24 cellular contexts compared by ENCODE assay signal in the genomic region with DNA sequence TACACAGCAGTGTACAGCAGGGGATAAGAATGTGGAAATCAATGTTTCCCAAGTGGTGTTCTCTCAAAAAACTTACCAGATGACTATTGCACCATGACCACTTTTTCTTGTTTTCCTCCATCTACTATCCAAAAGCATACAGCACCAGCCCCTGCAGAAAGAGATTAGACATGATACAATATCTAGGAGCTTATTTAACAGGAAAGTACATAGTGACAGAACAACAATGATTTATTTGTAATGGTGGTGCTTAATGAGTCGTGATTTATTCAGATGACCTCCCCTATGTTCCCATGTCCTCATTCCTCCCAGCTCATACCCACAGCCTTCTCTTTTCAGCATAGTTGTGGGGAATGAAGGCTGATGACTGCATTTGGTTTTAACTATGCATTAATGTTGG.
DNase-seq lines count a peak whose midpoint lies in the region; ATAC-seq and TF ChIP-seq lines count a peak whose summit lies in the region.
"Had no signal": no experiment of that assay in that cellular context is flagged by ENCODE, and none has a peak within 500 bp of the region (broad histone marks: within the 10 kb centered on the region; RNA-seq: fewer than 3 reads in every experiment).

No MANE protein-coding gene starts in this region.

- no peaks in the 10 kb centered on the region for H3K27me3 Mint-ChIP-seq in MCF 10A (ENCODE audit: insufficient read depth, unreplicated experiment)
- H3K27me3 Mint-ChIP-seq in activated T-helper 2 cell treated with anti-CD3 and anti-CD28 coated beads, Interferon-gamma antibody, Interleukin-2, Interleukin-4, amounts not matched to agents 10 μg/mL and 5 μg/mL and 100 μg/mL, durations not matched to agents 14 hours and 24 hours and 36 hours (ENCODE audit: low read depth), result no peaks in the 10 kb centered on the region
- H3K27me3 Mint-ChIP-seq: activated naive CD4-positive, alpha-beta T cell treated with anti-CD3 and anti-CD28 coated beads, Interleukin-2, amount 50 U/mL, for 24 hours; T-helper 17 cell had no signal

- H3K9me3 Mint-ChIP-seq in MCF 10A (ENCODE audit: unreplicated experiment), result no peaks in the 10 kb centered on the region
- H3K9me3 Mint-ChIP-seq in activated T-helper 2 cell treated with anti-CD3 and anti-CD28 coated beads, Interferon-gamma antibody, Interleukin-2, Interleukin-4, amounts not matched to agents 10 μg/mL and 5 μg/mL and 100 μg/mL, durations not matched to agents 14 hours and 24 hours and 36 hours, result peaks cover 4% of the 10 kb centered on the region

- ATAC-seq in HG02938 (IDR thresholded peaks at IDR 0.05; ENCODE audit: unreplicated experiment), result no peak
- ATAC-seq: psoas muscle, T-helper 17 cell had no signal

- CTCF ChIA-PET in MCF 10A (lab: Yijun Ruan, JAX), result interaction anchor here (0.6 kb wide), 1 partner anchor 198 kb away, joined by 3 read pairs; no protein-coding TSS in a partner anchor

- no peak for TF ChIP-seq POLR2A in breast epithelium (IDR thresholded peaks at IDR 0.05)

- no TSS peak for BruUV-seq in MCF 10A (replicated peaks; lab: Mats Ljungman, UMichigan)

- no peak overlapping the region for H3K4me3 Mint-ChIP-seq in MCF 10A (ENCODE audit: unreplicated experiment)
- no peak overlapping the region for H3K4me3 Mint-ChIP-seq in activated T-helper 2 cell treated with anti-CD3 and anti-CD28 coated beads, Interferon-gamma antibody, Interleukin-2, Interleukin-4, amounts not matched to agents 10 μg/mL and 5 μg/mL and 100 μg/mL, durations not matched to agents 14 hours and 24 hours and 36 hours (ENCODE audit: low read depth)
- H3K4me3 Mint-ChIP-seq: activated naive CD4-positive, alpha-beta T cell treated with anti-CD3 and anti-CD28 coated beads, Interleukin-2, amount 50 U/mL, for 24 hours; T-helper 17 cell had no signal

- no peaks in the 10 kb centered on the region for H3K4me1 ChIP-seq in breast epithelium
- H3K4me1 ChIP-seq: ascending aorta, psoas muscle, upper lobe of left lung had no signal

- H3K27me3 ChIP-seq in breast epithelium (no peaks in the 10 kb centered on the region), brain microvascular endothelial cell (replicated peaks) (no peaks in the 10 kb centered on the region)
- H3K27me3 ChIP-seq: ascending aorta, upper lobe of left lung had no signal

- H3K36me3 Mint-ChIP-seq in MCF 10A (ENCODE audit: insufficient read depth, unreplicated experiment), result no peaks in the 10 kb centered on the region
- H3K36me3 Mint-ChIP-seq in activated T-helper 2 cell treated with anti-CD3 and anti-CD28 coated beads, Interferon-gamma antibody, Interleukin-2, Interleukin-4, amounts not matched to agents 10 μg/mL and 5 μg/mL and 100 μg/mL, durations not matched to agents 14 hours and 24 hours and 36 hours (ENCODE audit: low read depth), result no peaks in the 10 kb centered on the region
- H3K36me3 Mint-ChIP-seq: activated naive CD4-positive, alpha-beta T cell treated with anti-CD3 and anti-CD28 coated beads, Interleukin-2, amount 50 U/mL, for 24 hours had no signal

- POLR2A ChIA-PET in MCF 10A (lab: Yijun Ruan, JAX), result interaction anchor here (0.7 to 1.2 kb wide), 4 partner anchors 10 to 92 kb away, joined by 3 to 5 read pairs (median 3); no protein-coding TSS in a partner anchor

- DNase-seq in MCF 10A (ENCODE audit: unreplicated experiment), result peak; percentile 16
- DNase-seq in breast epithelium (ENCODE audit: low spot score in 2 of 2), result no peak
- DNase-seq in brain microvascular endothelial cell, result peak; percentile 33
- DNase-seq in foreskin fibroblast, result peak; percentile 88 to 91
- no peak for DNase-seq in anterior cingulate cortex (lab: John Stamatoyannopoulos, UW)
- no peak for DNase-seq in activated T-helper 2 cell treated with anti-CD3 and anti-CD28 coated beads, Interferon-gamma antibody, Interleukin-2, Interleukin-4, amounts not matched to agents 10 μg/mL and 5 μg/mL and 100 μg/mL, durations not matched to agents 14 hours and 24 hours and 36 hours (ENCODE audit: low spot score)
- DNase-seq in NCI-H2171 (lab: John Stamatoyannopoulos, UW), result no peak
- DNase-seq: activated CD4-positive, alpha-beta T cell treated with anti-CD3 and anti-CD28 coated beads for 48 hours; effector CD4-positive, alpha-beta T cell; erythroblast; GF-D8; glutamatergic neuron; kidney; NCI-H1694; NCI-H524 treated with DMSO at 0.1 percent for 48 hours; psoas muscle; stimulated activated CD4-positive, alpha-beta T cell treated with anti-CD3 and anti-CD28 coated beads, Interleukin-2, amount 100 ng/mL, for 24 hours; T-helper 17 cell; upper lobe of left lung had no signal

- peaks cover 6% of the 10 kb centered on the region for H3K4me1 Mint-ChIP-seq in MCF 10A (ENCODE audit: insufficient read depth, unreplicated experiment)
- no peaks in the 10 kb centered on the region for H3K4me1 Mint-ChIP-seq in activated T-helper 2 cell treated with anti-CD3 and anti-CD28 coated beads, Interferon-gamma antibody, Interleukin-2, Interleukin-4, amounts not matched to agents 10 μg/mL and 5 μg/mL and 100 μg/mL, durations not matched to agents 14 hours and 24 hours and 36 hours (ENCODE audit: low read depth)
- H3K4me1 Mint-ChIP-seq: activated naive CD4-positive, alpha-beta T cell treated with anti-CD3 and anti-CD28 coated beads, Interleukin-2, amount 50 U/mL, for 24 hours; T-helper 17 cell had no signal

- no peak overlapping the region for H3K27ac Mint-ChIP-seq in MCF 10A (ENCODE audit: low read depth, unreplicated experiment)
- H3K27ac Mint-ChIP-seq in activated T-helper 2 cell treated with anti-CD3 and anti-CD28 coated beads, Interferon-gamma antibody, Interleukin-2, Interleukin-4, amounts not matched to agents 10 μg/mL and 5 μg/mL and 100 μg/mL, durations not matched to agents 14 hours and 24 hours and 36 hours, result no peak overlapping the region
- H3K27ac Mint-ChIP-seq: activated naive CD4-positive, alpha-beta T cell treated with anti-CD3 and anti-CD28 coated beads, Interleukin-2, amount 50 U/mL, for 24 hours; T-helper 17 cell had no signal

- intact Hi-C loops in MCF 10A (cut with micrococcal nuclease) (no loop called here), breast epithelium (cut with DNase I; ENCODE audit: low total_unique reads) (no loop called here)
- intact Hi-C loops in activated T-helper 2 cell treated with anti-CD3 and anti-CD28 coated beads, Interferon-gamma antibody, Interleukin-2, Interleukin-4, amounts not matched to agents 10 μg/mL and 5 μg/mL and 100 μg/mL, durations not matched to agents 14 hours and 24 hours and 36 hours (cut with micrococcal nuclease), result no loop called here

- no peak for TF ChIP-seq CTCF in MCF 10A (IDR thresholded peaks at IDR 0.05; ENCODE audit: unreplicated experiment)
- TF ChIP-seq CTCF in breast epithelium (IDR thresholded peaks at IDR 0.05), result no peak
- TF ChIP-seq CTCF in brain microvascular endothelial cell (IDR thresholded peaks at IDR 0.05; ENCODE audit: low read depth, low read length, missing control alignments), result no peak
- no peak for TF ChIP-seq CTCF in foreskin fibroblast (IDR thresholded peaks at IDR 0.05; ENCODE audit: low read depth, low read length)

- H3K36me3 ChIP-seq in breast epithelium (peaks cover 4% of the 10 kb centered on the region), brain microvascular endothelial cell (replicated peaks) (no peaks in the 10 kb centered on the region)
- H3K36me3 ChIP-seq: ascending aorta, upper lobe of left lung had no signal

- no peaks in the 10 kb centered on the region for H3K9me3 ChIP-seq in breast epithelium
- H3K9me3 ChIP-seq: ascending aorta, psoas muscle, upper lobe of left lung had no signal

- in situ Hi-C loops in brain microvascular endothelial cell (cut with HindIII; ENCODE audit: low pct_ligation_motif_present, low sequenced_read_pairs), result no loop called here

- no peak overlapping the region for H3K4me3 ChIP-seq in breast epithelium
- H3K4me3 ChIP-seq in brain microvascular endothelial cell (ENCODE audit: low read depth, low read length), result no peak overlapping the region
- no peak overlapping the region for H3K4me3 ChIP-seq in foreskin fibroblast (ENCODE audit: low read depth in 1 of 2, low read length in 2 of 2)
- H3K4me3 ChIP-seq: ascending aorta, psoas muscle, smooth muscle cell, upper lobe of left lung had no signal

- no peak overlapping the region for H3K27ac ChIP-seq in breast epithelium
- no peak overlapping the region for H3K27ac ChIP-seq in brain microvascular endothelial cell
- H3K27ac ChIP-seq: 22Rv1, ascending aorta, psoas muscle, upper lobe of left lung had no signal

Comparison
In these comparisons a context has a peak if more than half of its experiments do, and no peak if none do; other contexts are left out.
1. DNase-seq: peak in MCF 10A (single experiment), brain microvascular endothelial cell (single experiment) and foreskin fibroblast (2 of 2); none in breast epithelium (0 of 2), anterior cingulate cortex (0 of 58), activated T-helper 2 cell treated with anti-CD3 and anti-CD28 coated beads, Interferon-gamma antibody, Interleukin-2, Interleukin-4, amounts not matched to agents 10 μg/mL and 5 μg/mL and 100 μg/mL, durations not matched to agents 14 hours and 24 hours and 36 hours (single experiment) and NCI-H2171 (single experiment).